Comparison of ENCODE assay signal across 15 cellular contexts in the genomic region with DNA sequence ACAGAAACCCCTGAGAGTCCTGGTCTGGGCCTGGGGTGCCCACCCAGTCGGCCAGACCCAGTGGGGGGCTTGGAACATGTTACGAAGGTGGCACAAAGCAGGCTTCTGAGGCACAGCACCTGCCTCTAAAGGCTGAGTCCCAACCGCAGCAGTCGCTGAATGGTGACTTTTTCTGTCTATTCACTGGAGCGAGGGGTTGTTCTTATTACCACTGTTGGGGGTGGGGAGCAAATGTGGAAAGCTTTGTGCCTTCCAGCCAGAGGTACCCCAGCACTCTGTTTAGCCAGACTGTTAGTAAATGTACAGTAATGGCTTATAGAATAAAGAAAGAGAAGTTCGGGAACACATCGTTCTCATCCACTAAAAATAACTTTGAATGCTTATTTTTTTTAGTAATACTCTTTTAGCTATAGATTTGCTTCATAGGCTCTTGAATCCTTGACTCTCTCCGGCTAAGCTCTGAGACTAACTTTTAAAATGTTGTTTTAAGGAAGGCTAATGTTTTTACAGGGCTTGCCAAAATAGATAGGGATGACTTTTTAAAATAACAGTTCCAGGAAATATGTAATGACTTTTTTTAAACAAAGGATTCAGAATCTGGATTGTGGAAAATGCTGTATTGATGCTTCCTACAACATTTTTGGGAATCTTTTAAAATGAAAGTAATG. TPM values are rescaled to one million over a fixed set of nuclear protein-coding genes. Genes with fewer than 3 reads are reported as not detected.
DNase-seq lines count a peak whose midpoint lies in the region; ATAC-seq and TF ChIP-seq lines count a peak whose summit lies in the region.
"Had no signal": no experiment of that assay in that cellular context is flagged by ENCODE, and none has a peak within 500 bp of the region (broad histone marks: within the 10 kb centered on the region; RNA-seq: fewer than 3 reads in every experiment).

No MANE protein-coding gene starts in this region.

- H2AFZ ChIP-seq in fibroblast of lung (ENCODE audit: low read length) (peak overlapping the region; percentile 69), neural progenitor cell (replicated peaks) (peak overlapping the region; percentile 36)

- H3K4me3 Mint-ChIP-seq in neural progenitor cell = no peak overlapping the region
- no peak overlapping the region for H3K4me3 Mint-ChIP-seq in Caco-2 (ENCODE audit: unreplicated experiment)
- H3K4me3 Mint-ChIP-seq: activated CD4-positive, alpha-beta memory T cell treated with anti-CD3 and anti-CD28 coated beads, Interleukin-2, amount 10 ng/mL, durations not matched to agents 7 days and 5 days had no signal

- H3K9ac ChIP-seq in adipocyte (ENCODE audit: low read length) = no peak overlapping the region
- H3K9ac ChIP-seq in fibroblast of lung (ENCODE audit: insufficient read depth, low read length) = no peak overlapping the region
- H3K9ac ChIP-seq in neural progenitor cell = no peak overlapping the region

- H3K27ac ChIP-seq in AG04450 (ENCODE audit: low read depth, low read length) (peak overlapping the region; percentile 21), fibroblast of lung (ENCODE audit: insufficient read depth, low read length) (no peak overlapping the region), neural progenitor cell (no peak overlapping the region)
- H3K27ac ChIP-seq: Peyer's patch had no signal

- DNase-seq in AG04450 (ENCODE audit: low read depth, low spot score) = no peak
- peak; percentile 56 for DNase-seq in adipocyte (ENCODE audit: low read depth)
- DNase-seq in fibroblast of lung (ENCODE audit: low read depth in 2 of 2) = peak; percentile 55 to 67
- peak; percentile 42 for DNase-seq in neural progenitor cell (ENCODE audit: low spot score)
- DNase-seq in mucosa of descending colon = no peak
- no peak for DNase-seq in Caco-2
- no peak for DNase-seq in DMS 273 treated with DMSO at 0.1 percent for 48 hours (lab: John Stamatoyannopoulos, UW)
- DNase-seq: activated CD4-positive, alpha-beta memory T cell treated with anti-CD3 and anti-CD28 coated beads, Interleukin-2, amount 10 ng/mL, durations not matched to agents 7 days and 5 days; activated T-cell treated with anti-CD3 and anti-CD28 coated beads, Interleukin-2, amount 50 U/mL, for 48 hours; cerebellar nuclear complex; Kasumi-1; left colon; NCI-H1436; Peyer's patch had no signal

- H3F3A ChIP-seq in neural progenitor cell (ENCODE audit: low read depth) = no peaks in the 10 kb centered on the region

- H3K27ac Mint-ChIP-seq in neural progenitor cell = peak overlapping the region; percentile 78
- H3K27ac Mint-ChIP-seq in Caco-2 (ENCODE audit: unreplicated experiment) = no peak overlapping the region
- H3K27ac Mint-ChIP-seq: activated CD4-positive, alpha-beta memory T cell treated with anti-CD3 and anti-CD28 coated beads, Interleukin-2, amount 10 ng/mL, durations not matched to agents 7 days and 5 days had no signal

- no peaks in the 10 kb centered on the region for H3K36me3 Mint-ChIP-seq in neural progenitor cell
- no peaks in the 10 kb centered on the region for H3K36me3 Mint-ChIP-seq in Caco-2 (ENCODE audit: insufficient read depth, unreplicated experiment)

- no peaks in the 10 kb centered on the region for H3K36me3 ChIP-seq in adipocyte (ENCODE audit: control insufficient read depth, insufficient read depth, low read length, severe bottlenecking)
- no peaks in the 10 kb centered on the region for H3K36me3 ChIP-seq in fibroblast of lung (ENCODE audit: control insufficient read depth, insufficient read depth, low read length)
- H3K36me3 ChIP-seq in neural progenitor cell = no peaks in the 10 kb centered on the region
- H3K36me3 ChIP-seq in mucosa of descending colon (ENCODE audit: low read depth) = no peaks in the 10 kb centered on the region
- no peaks in the 10 kb centered on the region for H3K36me3 ChIP-seq in Caco-2 (ENCODE audit: control insufficient read depth, insufficient read depth, low read length)
- H3K36me3 ChIP-seq: Peyer's patch had no signal

- intact Hi-C loops in mucosa of descending colon (cut with DNase I, micrococcal nuclease) (no loop called here), Caco-2 (cut with micrococcal nuclease; ENCODE audit: unreplicated experiment) (no loop called here)

- ATAC-seq in mucosa of descending colon (no peak), HG03460 (IDR thresholded peaks at IDR 0.05; ENCODE audit: unreplicated experiment) (no peak)
- ATAC-seq: left colon had no signal

- CTCF ChIA-PET in AG04450 (lab: Charles Lee) (interaction anchor here (1.3 to 2.2 kb wide), 4 partner anchors 9 to 163 kb away, joined by 4 to 9 read pairs (median 6); no protein-coding TSS in a partner anchor), Caco-2 (lab: Charles Lee) (interaction anchor here (0.6 kb wide), 1 partner anchor 568 kb away, joined by 4 read pairs; no protein-coding TSS in a partner anchor)

- H3K4me1 ChIP-seq in adipocyte (ENCODE audit: control insufficient read depth, insufficient read depth, low read length) (peaks cover 15% of the 10 kb centered on the region), fibroblast of lung (ENCODE audit: control insufficient read depth, extremely low read depth, insufficient read depth, low read length) (peaks cover 3% of the 10 kb centered on the region), neural progenitor cell (peaks cover 11% of the 10 kb centered on the region), mucosa of descending colon (ENCODE audit: low read depth) (no peaks in the 10 kb centered on the region), Caco-2 (no peaks in the 10 kb centered on the region)

- H4K20me1 ChIP-seq in fibroblast of lung (ENCODE audit: control insufficient read depth, extremely low read depth, insufficient read depth, low read length) (no peaks in the 10 kb centered on the region), neural progenitor cell (ENCODE audit: low read depth) (no peaks in the 10 kb centered on the region)

- H3K27me3 ChIP-seq in AG04450 (ENCODE audit: control insufficient read depth, insufficient read depth, low read length) (peaks cover 13% of the 10 kb centered on the region), adipocyte (replicated peaks; ENCODE audit: control insufficient read depth, insufficient read depth, low read length) (peaks cover 7% of the 10 kb centered on the region), fibroblast of lung (ENCODE audit: control insufficient read depth, insufficient read depth, low read length) (no peaks in the 10 kb centered on the region), neural progenitor cell (peaks cover 19% of the 10 kb centered on the region), Caco-2 (replicated peaks; ENCODE audit: control insufficient read depth, insufficient read depth, low read length) (no peaks in the 10 kb centered on the region)
- H3K27me3 ChIP-seq: Peyer's patch had no signal

- H3K4me1 Mint-ChIP-seq in neural progenitor cell = no peaks in the 10 kb centered on the region
- H3K4me1 Mint-ChIP-seq in Caco-2 (ENCODE audit: low read depth, unreplicated experiment) = no peaks in the 10 kb centered on the region

- H3K4me3 ChIP-seq in AG04450 (ENCODE audit: low read depth, low read length) = no peak overlapping the region
- H3K4me3 ChIP-seq in adipocyte (ENCODE audit: low read length) = no peak overlapping the region
- peak overlapping the region in 1 of 4 experiments; percentile 38 for H3K4me3 ChIP-seq in fibroblast of lung (replicated peaks in 1 of 4; ENCODE audit: control extremely low read depth in 1 of 4, insufficient read depth in 1 of 4, low read depth in 3 of 4, low read length in 4 of 4)
- no peak overlapping the region for H3K4me3 ChIP-seq in neural progenitor cell
- no peak overlapping the region for H3K4me3 ChIP-seq in mucosa of descending colon
- no peak overlapping the region for H3K4me3 ChIP-seq in Caco-2 (ENCODE audit: low read depth, low read length)
- H3K4me3 ChIP-seq: Peyer's patch had no signal

- H3K27me3 Mint-ChIP-seq in neural progenitor cell (ENCODE audit: insufficient read depth, low read depth) = peaks cover 4% of the 10 kb centered on the region
- H3K27me3 Mint-ChIP-seq in Caco-2 (ENCODE audit: insufficient read depth, unreplicated experiment) = no peaks in the 10 kb centered on the region

- TF ChIP-seq CTCF in AG04450 (IDR thresholded peaks at IDR 0.05; ENCODE audit: low read depth, low read length) = no peak
- TF ChIP-seq CTCF in fibroblast of lung (conservative IDR thresholded peaks at IDR 0.05 in 1 of 2, IDR thresholded peaks at IDR 0.05 in 1 of 2; ENCODE audit: low read depth in 1 of 2, low read length in 2 of 2) = no peak
- TF ChIP-seq CTCF in neural progenitor cell (IDR thresholded peaks at IDR 0.05) = no peak
- TF ChIP-seq CTCF in mucosa of descending colon (IDR thresholded peaks at IDR 0.05) = no peak
- no peak for TF ChIP-seq CTCF in Caco-2 (IDR thresholded peaks at IDR 0.05; ENCODE audit: insufficient read depth in 1 of 2, low read depth in 1 of 2, low read length in 1 of 2, severe bottlenecking in 1 of 2, unreplicated experiment in 1 of 2)

- no peaks in the 10 kb centered on the region for H3K9me3 Mint-ChIP-seq in neural progenitor cell
- H3K9me3 Mint-ChIP-seq in Caco-2 (ENCODE audit: unreplicated experiment) = no peaks in the 10 kb centered on the region
- H3K9me3 Mint-ChIP-seq: activated CD4-positive, alpha-beta memory T cell treated with anti-CD3 and anti-CD28 coated beads, Interleukin-2, amount 10 ng/mL, durations not matched to agents 7 days and 5 days had no signal

- POLR2A ChIA-PET in AG04450 (lab: Yijun Ruan, JAX) (interaction anchor here (0.8 to 1.5 kb wide), 2 partner anchors 24 to 165 kb away, joined by 3 to 10 read pairs; a partner anchor contains a TSS), Caco-2 (lab: Charles Lee) (no interaction called here)

- BruUV-seq in Caco-2 (replicated peaks; lab: Mats Ljungman, UMichigan) = no TSS peak

- peak overlapping the region; percentile 57 for H3K4me2 ChIP-seq in fibroblast of lung (ENCODE audit: extremely low read depth, insufficient read depth, low read length)
- H3K4me2 ChIP-seq in neural progenitor cell = peak overlapping the region; percentile 17

- H3K79me2 ChIP-seq in fibroblast of lung (ENCODE audit: control insufficient read depth, insufficient read depth, low read length) = no peaks in the 10 kb centered on the region
- no peaks in the 10 kb centered on the region for H3K79me2 ChIP-seq in neural progenitor cell (ENCODE audit: low read depth)

- H3K9me3 ChIP-seq in AG04450 (ENCODE audit: control insufficient read depth, insufficient read depth, low read length) = peaks cover 14% of the 10 kb centered on the region
- no peaks in the 10 kb centered on the region for H3K9me3 ChIP-seq in adipocyte (ENCODE audit: control insufficient read depth, low read length)
- H3K9me3 ChIP-seq in fibroblast of lung (ENCODE audit: control insufficient read depth, insufficient read depth, low read depth, low read length) = no peaks in the 10 kb centered on the region
- H3K9me3 ChIP-seq in neural progenitor cell (ENCODE audit: low read depth) = no peaks in the 10 kb centered on the region
- no peaks in the 10 kb centered on the region for H3K9me3 ChIP-seq in mucosa of descending colon
- H3K9me3 ChIP-seq in Caco-2 = no peaks in the 10 kb centered on the region
- H3K9me3 ChIP-seq: Peyer's patch had no signal

RNA-seq across cellular contexts. Expression of a gene that starts 23.4 kb away (rescaled TPM):
- polyA plus RNA-seq in AG04450 (2011; rRNA removed) (19.8 and 25.9 TPM in 2 replicates), fibroblast of lung (18.7 and 23.7 TPM in 2 replicates)
- 15.9 and 17.2 TPM in 2 replicates for polyA minus RNA-seq in AG04450 (2011; rRNA and poly(A)+ RNA removed)
- total RNA-seq in fibroblast of lung (23.6 and 24.1 TPM in 2 replicates), neural progenitor cell (ENCODE audit: low replicate concordance) (47.7 and 57.9 TPM in 2 replicates), mucosa of descending colon (10 to 100 TPM; 28.9 to 42.0 (median 38.4) TPM), Caco-2 (2022) (53.4 and 55.0 TPM in 2 replicates)
- 15.6 and 18.9 TPM in 2 replicates for polyA plus RNA-seq in fibroblast of lung (2012)
- polyA minus RNA-seq in fibroblast of lung (ENCODE audit: low replicate concordance) = 3.3 and 7.7 TPM in 2 replicates

RNA-seq across cellular contexts. Expression of a gene that starts 40.4 kb away (rescaled TPM):
- polyA plus RNA-seq in AG04450 (2011; rRNA removed) (47.9 and 54.6 TPM in 2 replicates), fibroblast of lung (52.7 and 56.0 TPM in 2 replicates)
- polyA minus RNA-seq in AG04450 (2011; rRNA and poly(A)+ RNA removed) = 55.5 and 78.3 TPM in 2 replicates
- total RNA-seq in fibroblast of lung (40.6 and 43.9 TPM in 2 replicates), neural progenitor cell (ENCODE audit: low replicate concordance) (40.5 and 48.6 TPM in 2 replicates), mucosa of descending colon (10 to 100 TPM; 33.7 to 36.7 (median 34.3) TPM), Caco-2 (2022) (116 and 118 TPM in 2 replicates)
- 37.5 and 38.7 TPM in 2 replicates for polyA plus RNA-seq in fibroblast of lung (2012)
- polyA minus RNA-seq in fibroblast of lung (ENCODE audit: low replicate concordance) = 24.6 and 92.8 TPM in 2 replicates

Comparison
In these comparisons a context has a peak if more than half of its experiments do, and no peak if none do; other contexts are left out.
1. DNase-seq: peak in adipocyte (single experiment), fibroblast of lung (2 of 2) and neural progenitor cell (single experiment); none in AG04450 (single experiment), mucosa of descending colon (0 of 3), Caco-2 (0 of 2) and DMS 273 treated with DMSO at 0.1 percent for 48 hours (single experiment).